8 cellular contexts compared by ENCODE assay signal in the genomic region with DNA sequence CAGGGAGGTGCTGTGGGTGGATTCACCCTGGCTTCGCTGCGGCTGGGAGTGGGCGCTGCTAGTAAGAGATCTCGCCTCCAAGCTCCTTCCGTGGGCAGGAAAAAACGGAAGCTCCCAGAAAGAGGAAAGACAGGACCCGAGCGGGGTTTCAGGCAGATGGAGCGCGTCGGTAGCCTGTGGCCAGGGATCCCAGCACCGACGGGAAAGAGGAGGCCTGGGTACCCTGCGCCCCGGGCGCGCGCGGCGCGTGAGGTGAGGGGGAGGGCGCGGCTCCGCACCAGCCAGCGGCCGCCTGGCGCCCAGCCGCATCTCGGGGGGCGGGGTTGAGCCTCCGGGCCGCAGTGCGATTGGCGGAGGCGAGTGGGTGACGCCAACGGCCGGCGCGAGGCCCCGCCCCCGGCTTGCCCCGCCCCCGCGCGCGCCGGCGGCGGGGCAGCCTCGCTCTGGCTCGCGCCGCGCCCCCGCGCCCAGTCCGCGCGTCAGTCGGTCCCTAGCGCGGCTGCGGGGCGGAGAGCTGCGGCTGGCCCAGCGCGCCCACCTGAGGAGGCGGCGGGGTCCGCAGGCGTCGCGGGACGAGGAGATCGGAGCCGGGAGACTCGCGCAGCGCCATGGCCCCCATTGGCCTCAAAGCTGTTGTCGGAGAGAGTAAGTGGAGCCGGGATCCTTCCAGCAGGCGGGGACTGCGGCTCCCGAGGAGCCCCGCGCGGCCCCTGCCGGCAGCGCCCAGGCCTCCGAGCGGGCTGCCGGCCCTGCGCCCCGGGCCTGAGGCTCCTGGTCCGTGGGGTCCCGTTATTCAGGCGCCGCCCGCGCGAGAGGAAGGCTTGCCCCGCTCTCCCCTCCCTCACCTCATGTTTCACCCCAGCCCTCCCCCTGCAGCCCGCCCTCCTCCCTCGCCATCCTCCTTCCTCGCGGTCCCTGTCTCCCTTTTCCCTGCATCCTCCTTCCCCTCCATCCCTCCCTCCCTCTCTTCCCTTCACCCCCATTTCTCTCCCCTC. TPM values are rescaled to one million over a fixed set of nuclear protein-coding genes. Genes with fewer than 3 reads are reported as not detected.
DNase-seq lines count a peak whose midpoint lies in the region; ATAC-seq and TF ChIP-seq lines count a peak whose summit lies in the region.

A gene (plus strand): TSS at position 482 of the 995 bp plus-strand sequence. CDS start 127 bp downstream, at position 609.

- POLR2A ChIA-PET in GM10248 (lab: Yijun Ruan, JAX), result interaction anchor here (0.5 kb wide), 1 partner anchor 10 kb away, joined by 3 read pairs; no protein-coding TSS in a partner anchor

- H3K27me3 ChIP-seq in left ventricle myocardium inferior (ENCODE audit: low read depth) (no peaks in the 10 kb centered on the region), psoas muscle (ENCODE audit: insufficient read depth in 3 of 3, low read length in 2 of 3) (no peaks in the 10 kb centered on the region)

- peak within 1 kb of the TSS; percentile 96 for H3K4me3 Mint-ChIP-seq in T-helper 1 cell treated with Interleukin-12 subunit alpha and Interleukin-12 subunit beta and Interleukin-4 antibody, amounts not matched to agents 30 μg/mL and 1 μg/mL, for 36 hours

- H3K4me3 ChIP-seq in left ventricle myocardium inferior (peak within 1 kb of the TSS; percentile 86), psoas muscle (peak within 1 kb of the TSS; percentile 95)

- intact Hi-C loops in left ventricle myocardium inferior (cut with micrococcal nuclease), result no loop called here
- intact Hi-C loops in psoas muscle (cut with DNase I), result loop anchor here (5.0 kb wide), 2 partner anchors 105 to 120 kb away; a partner anchor contains a TSS

- no peaks in the 10 kb centered on the region for H3K9me3 ChIP-seq in left ventricle myocardium inferior (replicated peaks)
- H3K9me3 ChIP-seq in psoas muscle, result no peaks in the 10 kb centered on the region

- peaks cover 49% of the 10 kb centered on the region for H3K27me3 Mint-ChIP-seq in T-helper 1 cell treated with Interleukin-12 subunit alpha and Interleukin-12 subunit beta and Interleukin-4 antibody, amounts not matched to agents 30 μg/mL and 1 μg/mL, for 36 hours (ENCODE audit: low read depth)

- peaks cover 64% of the 10 kb centered on the region for H3K4me1 ChIP-seq in left ventricle myocardium inferior
- peaks cover 33% of the 10 kb centered on the region for H3K4me1 ChIP-seq in psoas muscle

- 0 to 1% (median 1%) methylated on average over 45 to 107 of the region's 107 CpGs for WGBS in psoas muscle, 3 donors

- TF ChIP-seq CTCF in GM10248 (IDR thresholded peaks at IDR 0.05; ENCODE audit: control extremely low read depth, extremely low read depth, low read depth, missing control alignments), result no peak
- peak; percentile 41 for TF ChIP-seq CTCF in left ventricle myocardium inferior (IDR thresholded peaks at IDR 0.05; ENCODE audit: borderline replicate concordance)
- no peak for TF ChIP-seq CTCF in psoas muscle (IDR thresholded peaks at IDR 0.05)

- H3K9me3 Mint-ChIP-seq in T-helper 1 cell treated with Interleukin-12 subunit alpha and Interleukin-12 subunit beta and Interleukin-4 antibody, amounts not matched to agents 30 μg/mL and 1 μg/mL, for 36 hours, result no peaks in the 10 kb centered on the region

- H3K36me3 Mint-ChIP-seq in T-helper 1 cell treated with Interleukin-12 subunit alpha and Interleukin-12 subunit beta and Interleukin-4 antibody, amounts not matched to agents 30 μg/mL and 1 μg/mL, for 36 hours (ENCODE audit: low read depth), result no peaks in the 10 kb centered on the region

- H3K4me1 Mint-ChIP-seq in T-helper 1 cell treated with Interleukin-12 subunit alpha and Interleukin-12 subunit beta and Interleukin-4 antibody, amounts not matched to agents 30 μg/mL and 1 μg/mL, for 36 hours (ENCODE audit: low read depth), result peaks cover 21% of the 10 kb centered on the region

- DNase-seq in GM10248 (ENCODE audit: extremely low spot score) (peak; percentile 98), NCI-H1417 treated with DMSO at 0.1 percent for 48 hours (lab: John Stamatoyannopoulos, UW) (peak; percentile 47), amniotic epithelial cell (ENCODE audit: low read depth) (peak; percentile 65), left ventricle myocardium inferior (peak; percentile 92), psoas muscle (peak; percentile 91 to 93), ureter (ENCODE audit: low spot score) (peak; percentile 86)

- peak within 1 kb of the TSS; percentile 95 for H3K27ac ChIP-seq in left ventricle myocardium inferior (replicated peaks)
- peak within 1 kb of the TSS; percentile 87 for H3K27ac ChIP-seq in psoas muscle

- peak; percentile 83 for ATAC-seq in HG02623 (IDR thresholded peaks at IDR 0.05; ENCODE audit: unreplicated experiment)
- peak; percentile 88 to 92 (median 90) for ATAC-seq in psoas muscle

- H3K36me3 ChIP-seq in left ventricle myocardium inferior, result no peaks in the 10 kb centered on the region
- H3K36me3 ChIP-seq in psoas muscle (ENCODE audit: insufficient read depth in 1 of 2, low read depth in 1 of 2), result no peaks in the 10 kb centered on the region

- H3K27ac Mint-ChIP-seq in T-helper 1 cell treated with Interleukin-12 subunit alpha and Interleukin-12 subunit beta and Interleukin-4 antibody, amounts not matched to agents 30 μg/mL and 1 μg/mL, for 36 hours, result peak within 1 kb of the TSS; percentile 77

- CTCF ChIA-PET in GM10248 (lab: Yijun Ruan, JAX), result interaction anchor here (1.4 to 1.6 kb wide), 2 partner anchors 22 to 122 kb away, joined by 3 to 7 read pairs; a partner anchor contains a TSS

RNA-seq across cellular contexts. Expression of the gene that starts here (rescaled TPM):
- total RNA-seq in left ventricle myocardium inferior (36.9 TPM), psoas muscle (10 to 100 TPM in 2 of 4 donors, 1 to 10 TPM in 2; 6.1 to 12.3 (median 8.9) TPM), ureter (29.8 TPM)
- polyA plus RNA-seq in psoas muscle, result 1 to 10 TPM; 2.8 to 6.7 (median 3.2) TPM

Comparison
In these comparisons a context has a peak if more than half of its experiments do, and no peak if none do; other contexts are left out.
1. Peak in every context shown above with its lines: DNase-seq, ATAC-seq, H3K4me3 ChIP-seq and H3K27ac ChIP-seq.
2. DNase-seq: peak in every context shown above with its lines; median percentile 98 in GM10248; 92 in left ventricle myocardium inferior; 92 in psoas muscle; 86 in ureter; 65 in amniotic epithelial cell; 47 in NCI-H1417 treated with DMSO at 0.1 percent for 48 hours.